ENCODE assay signal across 8 cellular contexts in genomic region chr13:60396783-60397692, GRCh38. TPM values are rescaled to one million over a fixed set of nuclear protein-coding genes. Genes with fewer than 3 reads are reported as not detected.
DNase-seq lines count a peak whose midpoint lies in the region; ATAC-seq and TF ChIP-seq lines count a peak whose summit lies in the region.

TSS of gene TDRD3 (plus strand) at chr13:60397220. CDS start at chr13:60397365, 145 bp downstream.

- DNase-seq in EL (peak; percentile 83), RWPE1 (ENCODE audit: low spot score) (peak; percentile 67), fibroblast of peridontal ligament (ENCODE audit: extremely low read depth) (peak; percentile 82), natural killer cell (peak; percentile 78)
- peak; percentile 81 for DNase-seq in stimulated activated naive CD4-positive, alpha-beta T cell treated with Interleukin-2 at 50 U/mL for 16 hours (lab: John Stamatoyannopoulos, UW)

- H3K27me3 Mint-ChIP-seq in activated T-helper 17 cell treated with anti-CD3 and anti-CD28 coated beads, Interleukin-2, amount 50 U/mL, for 72 hours = no peaks in the 10 kb centered on the region
- peaks cover 0 to 2% of the 10 kb centered on the region in 2 donors for H3K27me3 Mint-ChIP-seq in natural killer cell (ENCODE audit: low read depth in 2 of 2)

- peaks cover 20% of the 10 kb centered on the region for H3K4me1 Mint-ChIP-seq in activated T-helper 17 cell treated with anti-CD3 and anti-CD28 coated beads, Interleukin-2, amount 50 U/mL, for 72 hours
- H3K4me1 Mint-ChIP-seq in natural killer cell = peaks cover 27 to 29% of the 10 kb centered on the region in 2 donors

- CTCF ChIA-PET in RWPE1 (lab: Yijun Ruan, JAX) = interaction anchor here (0.6 to 0.8 kb wide), 3 partner anchors 11 to 1834 kb away, joined by 3 to 4 read pairs (median 4); no protein-coding TSS in a partner anchor

- H3K36me3 ChIP-seq in KOPT-K1 (ENCODE audit: insufficient read depth, low read length) = no peaks in the 10 kb centered on the region

- no peaks in the 10 kb centered on the region for H3K9me3 ChIP-seq in KOPT-K1 (ENCODE audit: insufficient read depth, low read length, poor library complexity, severe bottlenecking)

- H3K27ac ChIP-seq in KOPT-K1 (ENCODE audit: low read depth, low read length, poor library complexity, severe bottlenecking) (peak within 1 kb of the TSS; percentile 81), RWPE1 (peak within 1 kb of the TSS; percentile 95)

- H3K4me3 Mint-ChIP-seq in activated T-helper 17 cell treated with anti-CD3 and anti-CD28 coated beads, Interleukin-2, amount 50 U/mL, for 72 hours = peak within 1 kb of the TSS; percentile 90
- peak within 1 kb of the TSS; percentile 95 for H3K4me3 Mint-ChIP-seq in natural killer cell

- TF ChIP-seq CTCF in RWPE1 (conservative IDR thresholded peaks at IDR 0.05; ENCODE audit: low read depth) (peak; percentile 84), natural killer cell (IDR thresholded peaks at IDR 0.05) (peak; percentile 69)

- H3K36me3 Mint-ChIP-seq in activated T-helper 17 cell treated with anti-CD3 and anti-CD28 coated beads, Interleukin-2, amount 50 U/mL, for 72 hours (ENCODE audit: low read depth) = no peaks in the 10 kb centered on the region
- H3K36me3 Mint-ChIP-seq in natural killer cell = no peaks in the 10 kb centered on the region

- intact Hi-C loops in natural killer cell (cut with micrococcal nuclease) = loop anchor here (1.0 to 5.0 kb wide), 2 partner anchors 35 to 233 kb away; no protein-coding TSS in a partner anchor

- peak within 1 kb of the TSS; percentile 90 for H3K27ac Mint-ChIP-seq in activated T-helper 17 cell treated with anti-CD3 and anti-CD28 coated beads, Interleukin-2, amount 50 U/mL, for 72 hours
- H3K27ac Mint-ChIP-seq in natural killer cell = peak within 1 kb of the TSS; percentile 91 to 93

- POLR2A ChIA-PET in RWPE1 (lab: Yijun Ruan, JAX; ENCODE audit: low non-redundant PET) = interaction anchor here (0.6 kb wide), 1 partner anchor 8 kb away, joined by 4 read pairs; no protein-coding TSS in a partner anchor

- no peaks in the 10 kb centered on the region for H3K9me3 Mint-ChIP-seq in activated T-helper 17 cell treated with anti-CD3 and anti-CD28 coated beads, Interleukin-2, amount 50 U/mL, for 72 hours
- no peaks in the 10 kb centered on the region for H3K9me3 Mint-ChIP-seq in natural killer cell

- ATAC-seq in GM21825 (IDR thresholded peaks at IDR 0.05; ENCODE audit: unreplicated experiment) = peak; percentile 57
- ATAC-seq in activated T-helper 17 cell treated with anti-CD3 and anti-CD28 coated beads, Interleukin-2, amount 50 U/mL, for 72 hours (replicated peaks) = peak; percentile 76
- peak; percentile 68 to 86 (median 71) for ATAC-seq in natural killer cell

RNA-seq across cellular contexts. Expression of gene TDRD3, which starts in this region (rescaled TPM):
- 10 to 100 TPM; 16.7 to 17.3 TPM for total RNA-seq in activated T-helper 17 cell treated with anti-CD3 and anti-CD28 coated beads, Interleukin-2, amount 50 U/mL, for 72 hours
- 10 to 100 TPM; 30.6 to 33.4 (median 32.1) TPM for total RNA-seq in natural killer cell

Comparison
In these comparisons a context has a peak if more than half of its experiments do, and no peak if none do; other contexts are left out.
1. Peak in every context shown above with its lines: DNase-seq, ATAC-seq and H3K27ac ChIP-seq.